In genomic region chr12:43112101-43112661, GRCh38 we compare ENCODE assay signal across 19 cellular contexts.
DNase-seq lines count a peak whose midpoint lies in the region; TF ChIP-seq lines count a peak whose summit lies in the region.
"Had no signal": no experiment of that assay in that cellular context is flagged by ENCODE, and none has a peak within 500 bp of the region (broad histone marks: within the 10 kb centered on the region; RNA-seq: fewer than 3 reads in every experiment).

No MANE protein-coding gene starts in this region.

- H2AFZ ChIP-seq in Karpas-422 (ENCODE audit: low read length): no peak overlapping the region
- H2AFZ ChIP-seq in smooth muscle cell (ENCODE audit: low read depth): peak overlapping the region; percentile 13

- H3K27ac ChIP-seq in Karpas-422 (ENCODE audit: low read length) (no peak overlapping the region), smooth muscle cell (ENCODE audit: low read depth) (peak overlapping the region; percentile 98)
- no peak overlapping the region for H3K27ac ChIP-seq in CD8-positive, alpha-beta memory T cell (ENCODE audit: low read depth, low read length)
- H3K27ac ChIP-seq: adrenal gland, suprapubic skin had no signal

- H3K36me3 Mint-ChIP-seq in CD8-positive, alpha-beta memory T cell: no peaks in the 10 kb centered on the region
- H3K36me3 Mint-ChIP-seq: CD14-positive monocyte had no signal

- H3K4me1 Mint-ChIP-seq in CD8-positive, alpha-beta memory T cell: no peaks in the 10 kb centered on the region

- H3K4me3 Mint-ChIP-seq in CD8-positive, alpha-beta memory T cell: no peak overlapping the region
- H3K4me3 Mint-ChIP-seq: activated T-cell treated with anti-CD3 and anti-CD28 coated beads, Interleukin-2, amount 50 U/mL, for 24 hours; CD14-positive monocyte; IgD-negative memory B cell had no signal

- H3K9me3 Mint-ChIP-seq in CD8-positive, alpha-beta memory T cell: peaks cover 2 to 16% (median 4%) of the 10 kb centered on the region in 5 donors
- H3K9me3 Mint-ChIP-seq: IgD-negative memory B cell had no signal

- no peaks in the 10 kb centered on the region for H3K79me2 ChIP-seq in Karpas-422 (ENCODE audit: low read length)
- peaks cover 6% of the 10 kb centered on the region for H3K79me2 ChIP-seq in smooth muscle cell (ENCODE audit: low read depth)

- POLR2A ChIA-PET in CD8-positive, alpha-beta memory T cell (lab: Charles Lee): no interaction called here

- peaks cover 13% of the 10 kb centered on the region for H3F3A ChIP-seq in smooth muscle cell (ENCODE audit: low read depth)

- no peaks in the 10 kb centered on the region for H4K20me1 ChIP-seq in Karpas-422 (ENCODE audit: insufficient read depth, low read depth, low read length)
- H4K20me1 ChIP-seq in smooth muscle cell (ENCODE audit: low read depth): no peaks in the 10 kb centered on the region

- 4% methylated on average over 7 of the region's 7 CpGs for WGBS in smooth muscle cell (ENCODE audit: low lambda C conversion rate)

- H3K36me3 ChIP-seq in Karpas-422 (ENCODE audit: insufficient read depth, low read length) (no peaks in the 10 kb centered on the region), adipocyte (ENCODE audit: control insufficient read depth, insufficient read depth, low read length, severe bottlenecking) (no peaks in the 10 kb centered on the region), smooth muscle cell (ENCODE audit: low read depth) (no peaks in the 10 kb centered on the region)
- no peaks in the 10 kb centered on the region for H3K36me3 ChIP-seq in CD8-positive, alpha-beta memory T cell (ENCODE audit: insufficient read depth, low read length)
- H3K36me3 ChIP-seq: adrenal gland, suprapubic skin had no signal

- H3K9me3 ChIP-seq in Karpas-422 (ENCODE audit: low read length): no peaks in the 10 kb centered on the region
- H3K9me3 ChIP-seq in adipocyte (ENCODE audit: control insufficient read depth, low read length): no peaks in the 10 kb centered on the region
- H3K9me3 ChIP-seq in smooth muscle cell (replicated peaks; ENCODE audit: low read depth): no peaks in the 10 kb centered on the region
- no peaks in the 10 kb centered on the region for H3K9me3 ChIP-seq in CD8-positive, alpha-beta memory T cell (ENCODE audit: low read length)
- H3K9me3 ChIP-seq: adrenal gland, suprapubic skin had no signal

- TF ChIP-seq CTCF in smooth muscle cell (IDR thresholded peaks at IDR 0.05; ENCODE audit: borderline replicate concordance, insufficient read depth, poor library complexity, severe bottlenecking): no peak

- peaks cover 0 to 2% of the 10 kb centered on the region in 2 donors for H3K27me3 Mint-ChIP-seq in CD8-positive, alpha-beta memory T cell
- H3K27me3 Mint-ChIP-seq: activated T-cell treated with anti-CD3 and anti-CD28 coated beads, Interleukin-2, amount 50 U/mL, for 24 hours; IgD-negative memory B cell had no signal

- DNase-seq in Karpas-422 (no peak), adipocyte (ENCODE audit: low read depth) (no peak), islet precursor cell (peak; percentile 78), smooth muscle cell (lab: John Stamatoyannopoulos, UW; ENCODE audit: unreplicated experiment) (no peak), AG08396 (ENCODE audit: low spot score) (no peak)
- DNase-seq in activated effector memory CD4-positive, alpha-beta T cell treated with anti-CD3 and anti-CD28 coated beads, Interleukin-2, amount 50 U/mL, for 16 hours: no peak
- no peak for DNase-seq in CD8-positive, alpha-beta memory T cell
- DNase-seq: activated CD4-positive, CD25-positive, alpha-beta regulatory T cell treated with anti-CD3 and anti-CD28 coated beads, Interleukin-2, amount 50 U/mL, for 72 hours; activated CD8-positive, alpha-beta memory T cell treated with anti-CD3 and anti-CD28 coated beads for 24 hours; activated T-cell treated with anti-CD3 and anti-CD28 coated beads, Interleukin-2, amount 50 U/mL, for 24 hours; adrenal gland; glutamatergic neuron; NCI-H2081 treated with DMSO at 0.1 percent for 48 hours; NCI-H774; nucleus accumbens; T1000 had no signal

- H3K4me1 ChIP-seq in Karpas-422 (ENCODE audit: low read length) (peaks cover 25% of the 10 kb centered on the region), adipocyte (ENCODE audit: control insufficient read depth, insufficient read depth, low read length) (peaks cover 19% of the 10 kb centered on the region), smooth muscle cell (ENCODE audit: low read depth) (peaks cover 21% of the 10 kb centered on the region)
- H3K4me1 ChIP-seq in CD8-positive, alpha-beta memory T cell (ENCODE audit: insufficient read depth, low read length): no peaks in the 10 kb centered on the region
- H3K4me1 ChIP-seq: adrenal gland, suprapubic skin had no signal

- H3K9ac ChIP-seq in Karpas-422 (ENCODE audit: low read length) (no peak overlapping the region), adipocyte (ENCODE audit: low read length) (no peak overlapping the region), smooth muscle cell (ENCODE audit: low read depth) (peak overlapping the region; percentile 84)

- no peak overlapping the region for H3K27ac Mint-ChIP-seq in CD8-positive, alpha-beta memory T cell
- H3K27ac Mint-ChIP-seq: activated T-cell treated with anti-CD3 and anti-CD28 coated beads, Interleukin-2, amount 50 U/mL, for 24 hours; CD14-positive monocyte; IgD-negative memory B cell had no signal

- H3K27me3 ChIP-seq in Karpas-422 (ENCODE audit: low read length) (no peaks in the 10 kb centered on the region), adipocyte (replicated peaks; ENCODE audit: control insufficient read depth, insufficient read depth, low read length) (no peaks in the 10 kb centered on the region), smooth muscle cell (ENCODE audit: low read depth) (no peaks in the 10 kb centered on the region)
- H3K27me3 ChIP-seq in CD8-positive, alpha-beta memory T cell (ENCODE audit: insufficient read depth, low read length, poor library complexity, severe bottlenecking): no peaks in the 10 kb centered on the region
- H3K27me3 ChIP-seq: adrenal gland, suprapubic skin had no signal

- CTCF ChIA-PET in CD8-positive, alpha-beta memory T cell (lab: Charles Lee): no interaction called here

- H3K4me3 ChIP-seq in Karpas-422 (ENCODE audit: low read length): 0 out of 2 replicates have a peak overlapping the region, but pooled peaks have one; percentile 21
- H3K4me3 ChIP-seq in adipocyte (ENCODE audit: low read length): peak overlapping the region; percentile 14
- peak overlapping the region; percentile 6 for H3K4me3 ChIP-seq in smooth muscle cell
- H3K4me3 ChIP-seq in CD8-positive, alpha-beta memory T cell (ENCODE audit: low read length): no peak overlapping the region
- H3K4me3 ChIP-seq: adrenal gland, suprapubic skin had no signal

- H3K9me2 ChIP-seq in Karpas-422 (replicated peaks; ENCODE audit: insufficient read depth, low read length): 0 out of 2 replicates have a peak, but pooled peaks cover 4% of the 10 kb centered on the region

- H3K4me2 ChIP-seq in Karpas-422 (ENCODE audit: low read depth, low read length, poor library complexity, severe bottlenecking) (peak overlapping the region; percentile 52), smooth muscle cell (peak overlapping the region; percentile 80)
